In the genomic region with DNA sequence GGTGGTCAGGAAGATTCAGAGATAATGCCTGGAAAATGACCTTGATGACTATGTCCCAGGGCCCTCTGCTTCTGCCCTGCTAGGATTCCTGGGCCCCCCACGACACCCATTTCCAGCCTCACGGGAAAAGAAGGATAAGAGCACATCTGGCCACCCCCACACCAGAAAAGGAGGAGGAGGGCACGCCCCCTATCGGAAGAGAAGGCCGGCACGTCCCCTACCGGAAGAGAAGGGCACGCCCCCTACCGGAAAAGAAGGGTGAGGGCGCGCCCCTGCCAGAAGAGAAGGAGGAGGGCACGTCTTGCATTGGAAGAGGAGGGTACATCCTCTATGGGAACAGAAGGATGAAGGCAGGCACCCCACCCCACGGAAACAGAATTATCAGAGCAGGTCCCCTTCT, we compare ENCODE assay signal across 1 cellular context.
TF ChIP-seq lines count a peak whose summit lies in the region.

No MANE protein-coding gene starts in this region.

TF ChIP-seq in HepG2, 621 proteins besides CTCF, POLR2A, EP300 and RAD21 (continued from another document and continues in another):
- TF ChIP-seq, protein P1, sequence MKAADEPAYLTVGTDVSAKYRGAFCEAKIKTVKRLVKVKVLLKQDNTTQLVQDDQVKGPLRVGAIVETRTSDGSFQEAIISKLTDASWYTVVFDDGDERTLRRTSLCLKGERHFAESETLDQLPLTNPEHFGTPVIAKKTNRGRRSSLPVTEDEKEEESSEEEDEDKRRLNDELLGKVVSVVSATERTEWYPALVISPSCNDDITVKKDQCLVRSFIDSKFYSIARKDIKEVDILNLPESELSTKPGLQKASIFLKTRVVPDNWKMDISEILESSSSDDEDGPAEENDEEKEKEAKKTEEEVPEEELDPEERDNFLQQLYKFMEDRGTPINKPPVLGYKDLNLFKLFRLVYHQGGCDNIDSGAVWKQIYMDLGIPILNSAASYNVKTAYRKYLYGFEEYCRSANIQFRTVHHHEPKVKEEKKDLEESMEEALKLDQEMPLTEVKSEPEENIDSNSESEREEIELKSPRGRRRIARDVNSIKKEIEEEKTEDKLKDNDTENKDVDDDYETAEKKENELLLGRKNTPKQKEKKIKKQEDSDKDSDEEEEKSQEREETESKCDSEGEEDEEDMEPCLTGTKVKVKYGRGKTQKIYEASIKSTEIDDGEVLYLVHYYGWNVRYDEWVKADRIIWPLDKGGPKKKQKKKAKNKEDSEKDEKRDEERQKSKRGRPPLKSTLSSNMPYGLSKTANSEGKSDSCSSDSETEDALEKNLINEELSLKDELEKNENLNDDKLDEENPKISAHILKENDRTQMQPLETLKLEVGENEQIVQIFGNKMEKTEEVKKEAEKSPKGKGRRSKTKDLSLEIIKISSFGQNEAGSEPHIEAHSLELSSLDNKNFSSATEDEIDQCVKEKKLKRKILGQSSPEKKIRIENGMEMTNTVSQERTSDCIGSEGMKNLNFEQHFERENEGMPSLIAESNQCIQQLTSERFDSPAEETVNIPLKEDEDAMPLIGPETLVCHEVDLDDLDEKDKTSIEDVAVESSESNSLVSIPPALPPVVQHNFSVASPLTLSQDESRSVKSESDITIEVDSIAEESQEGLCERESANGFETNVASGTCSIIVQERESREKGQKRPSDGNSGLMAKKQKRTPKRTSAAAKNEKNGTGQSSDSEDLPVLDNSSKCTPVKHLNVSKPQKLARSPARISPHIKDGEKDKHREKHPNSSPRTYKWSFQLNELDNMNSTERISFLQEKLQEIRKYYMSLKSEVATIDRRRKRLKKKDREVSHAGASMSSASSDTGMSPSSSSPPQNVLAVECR (CRISPR knock-in tag; IDR thresholded peaks at IDR 0.05; ENCODE audit: borderline replicate concordance), result peak; percentile 31; the same call in 1 of the 2 replicates
- TF ChIP-seq RERE (CRISPR knock-in tag; IDR thresholded peaks at IDR 0.05; ENCODE audit: low read depth) (no peak), ATM (IDR thresholded peaks at IDR 0.05; ENCODE audit: borderline replicate concordance) (no peak), HMGXB4 (CRISPR knock-in tag; IDR thresholded peaks at IDR 0.05; ENCODE audit: borderline replicate concordance in 1 of 2, low read depth in 1 of 2) (peak; percentile 78 to 82; a peak in 3 of 4 replicates), SPEN (CRISPR knock-in tag; IDR thresholded peaks at IDR 0.05; ENCODE audit: low read depth) (no peak), BRCA1 (CRISPR knock-in tag; IDR thresholded peaks at IDR 0.05) (no peak), ELF1 (CRISPR knock-in tag; IDR thresholded peaks at IDR 0.05) (peak; percentile 73), ZNF724P (CRISPR knock-in tag; IDR thresholded peaks at IDR 0.05; ENCODE audit: borderline replicate concordance) (no peak), AGO2 (optimal IDR thresholded peaks at IDR 0.05; ENCODE audit: low read depth, low read length) (no peak), ELF3 (CRISPR knock-in tag; IDR thresholded peaks at IDR 0.05) (0 out of 2 replicates have a peak, but pooled peaks have one; percentile 14), PCBP2 (optimal IDR thresholded peaks at IDR 0.05; ENCODE audit: low read depth, low read length, poor library complexity, severe bottlenecking) (no peak), ZNF274 (CRISPR knock-in tag; IDR thresholded peaks at IDR 0.05) (no peak), KDM2A (CRISPR knock-in tag; IDR thresholded peaks at IDR 0.05; ENCODE audit: borderline replicate concordance, low read depth) (peak; percentile 55; the same call in 1 of the 2 replicates), ADNP (CRISPR knock-in tag; IDR thresholded peaks at IDR 0.05) (peak; percentile 42; the same call in 1 of the 2 replicates), ZNF546 (CRISPR knock-in tag; conservative IDR thresholded peaks at IDR 0.05) (no peak), U2AF1 (optimal IDR thresholded peaks at IDR 0.05; ENCODE audit: low read depth, low read length) (no peak)
- TF ChIP-seq, protein P2, sequence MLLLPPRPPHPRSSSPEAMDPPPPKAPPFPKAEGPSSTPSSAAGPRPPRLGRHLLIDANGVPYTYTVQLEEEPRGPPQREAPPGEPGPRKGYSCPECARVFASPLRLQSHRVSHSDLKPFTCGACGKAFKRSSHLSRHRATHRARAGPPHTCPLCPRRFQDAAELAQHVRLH (CRISPR knock-in tag; IDR thresholded peaks at IDR 0.05; ENCODE audit: borderline replicate concordance, low read depth), result peak; percentile 76
- TF ChIP-seq, protein P3, sequence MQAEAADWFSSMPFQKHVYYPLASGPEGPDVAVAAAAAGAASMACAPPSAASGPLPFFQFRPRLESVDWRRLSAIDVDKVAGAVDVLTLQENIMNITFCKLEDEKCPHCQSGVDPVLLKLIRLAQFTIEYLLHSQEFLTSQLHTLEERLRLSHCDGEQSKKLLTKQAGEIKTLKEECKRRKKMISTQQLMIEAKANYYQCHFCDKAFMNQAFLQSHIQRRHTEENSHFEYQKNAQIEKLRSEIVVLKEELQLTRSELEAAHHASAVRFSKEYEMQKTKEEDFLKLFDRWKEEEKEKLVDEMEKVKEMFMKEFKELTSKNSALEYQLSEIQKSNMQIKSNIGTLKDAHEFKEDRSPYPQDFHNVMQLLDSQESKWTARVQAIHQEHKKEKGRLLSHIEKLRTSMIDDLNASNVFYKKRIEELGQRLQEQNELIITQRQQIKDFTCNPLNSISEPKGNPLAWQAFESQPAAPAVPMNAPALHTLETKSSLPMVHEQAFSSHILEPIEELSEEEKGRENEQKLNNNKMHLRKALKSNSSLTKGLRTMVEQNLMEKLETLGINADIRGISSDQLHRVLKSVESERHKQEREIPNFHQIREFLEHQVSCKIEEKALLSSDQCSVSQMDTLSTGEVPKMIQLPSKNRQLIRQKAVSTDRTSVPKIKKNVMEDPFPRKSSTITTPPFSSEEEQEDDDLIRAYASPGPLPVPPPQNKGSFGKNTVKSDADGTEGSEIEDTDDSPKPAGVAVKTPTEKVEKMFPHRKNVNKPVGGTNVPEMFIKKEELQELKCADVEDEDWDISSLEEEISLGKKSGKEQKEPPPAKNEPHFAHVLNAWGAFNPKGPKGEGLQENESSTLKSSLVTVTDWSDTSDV (CRISPR knock-in tag; IDR thresholded peaks at IDR 0.05), result no peak
- TF ChIP-seq, protein P4, sequence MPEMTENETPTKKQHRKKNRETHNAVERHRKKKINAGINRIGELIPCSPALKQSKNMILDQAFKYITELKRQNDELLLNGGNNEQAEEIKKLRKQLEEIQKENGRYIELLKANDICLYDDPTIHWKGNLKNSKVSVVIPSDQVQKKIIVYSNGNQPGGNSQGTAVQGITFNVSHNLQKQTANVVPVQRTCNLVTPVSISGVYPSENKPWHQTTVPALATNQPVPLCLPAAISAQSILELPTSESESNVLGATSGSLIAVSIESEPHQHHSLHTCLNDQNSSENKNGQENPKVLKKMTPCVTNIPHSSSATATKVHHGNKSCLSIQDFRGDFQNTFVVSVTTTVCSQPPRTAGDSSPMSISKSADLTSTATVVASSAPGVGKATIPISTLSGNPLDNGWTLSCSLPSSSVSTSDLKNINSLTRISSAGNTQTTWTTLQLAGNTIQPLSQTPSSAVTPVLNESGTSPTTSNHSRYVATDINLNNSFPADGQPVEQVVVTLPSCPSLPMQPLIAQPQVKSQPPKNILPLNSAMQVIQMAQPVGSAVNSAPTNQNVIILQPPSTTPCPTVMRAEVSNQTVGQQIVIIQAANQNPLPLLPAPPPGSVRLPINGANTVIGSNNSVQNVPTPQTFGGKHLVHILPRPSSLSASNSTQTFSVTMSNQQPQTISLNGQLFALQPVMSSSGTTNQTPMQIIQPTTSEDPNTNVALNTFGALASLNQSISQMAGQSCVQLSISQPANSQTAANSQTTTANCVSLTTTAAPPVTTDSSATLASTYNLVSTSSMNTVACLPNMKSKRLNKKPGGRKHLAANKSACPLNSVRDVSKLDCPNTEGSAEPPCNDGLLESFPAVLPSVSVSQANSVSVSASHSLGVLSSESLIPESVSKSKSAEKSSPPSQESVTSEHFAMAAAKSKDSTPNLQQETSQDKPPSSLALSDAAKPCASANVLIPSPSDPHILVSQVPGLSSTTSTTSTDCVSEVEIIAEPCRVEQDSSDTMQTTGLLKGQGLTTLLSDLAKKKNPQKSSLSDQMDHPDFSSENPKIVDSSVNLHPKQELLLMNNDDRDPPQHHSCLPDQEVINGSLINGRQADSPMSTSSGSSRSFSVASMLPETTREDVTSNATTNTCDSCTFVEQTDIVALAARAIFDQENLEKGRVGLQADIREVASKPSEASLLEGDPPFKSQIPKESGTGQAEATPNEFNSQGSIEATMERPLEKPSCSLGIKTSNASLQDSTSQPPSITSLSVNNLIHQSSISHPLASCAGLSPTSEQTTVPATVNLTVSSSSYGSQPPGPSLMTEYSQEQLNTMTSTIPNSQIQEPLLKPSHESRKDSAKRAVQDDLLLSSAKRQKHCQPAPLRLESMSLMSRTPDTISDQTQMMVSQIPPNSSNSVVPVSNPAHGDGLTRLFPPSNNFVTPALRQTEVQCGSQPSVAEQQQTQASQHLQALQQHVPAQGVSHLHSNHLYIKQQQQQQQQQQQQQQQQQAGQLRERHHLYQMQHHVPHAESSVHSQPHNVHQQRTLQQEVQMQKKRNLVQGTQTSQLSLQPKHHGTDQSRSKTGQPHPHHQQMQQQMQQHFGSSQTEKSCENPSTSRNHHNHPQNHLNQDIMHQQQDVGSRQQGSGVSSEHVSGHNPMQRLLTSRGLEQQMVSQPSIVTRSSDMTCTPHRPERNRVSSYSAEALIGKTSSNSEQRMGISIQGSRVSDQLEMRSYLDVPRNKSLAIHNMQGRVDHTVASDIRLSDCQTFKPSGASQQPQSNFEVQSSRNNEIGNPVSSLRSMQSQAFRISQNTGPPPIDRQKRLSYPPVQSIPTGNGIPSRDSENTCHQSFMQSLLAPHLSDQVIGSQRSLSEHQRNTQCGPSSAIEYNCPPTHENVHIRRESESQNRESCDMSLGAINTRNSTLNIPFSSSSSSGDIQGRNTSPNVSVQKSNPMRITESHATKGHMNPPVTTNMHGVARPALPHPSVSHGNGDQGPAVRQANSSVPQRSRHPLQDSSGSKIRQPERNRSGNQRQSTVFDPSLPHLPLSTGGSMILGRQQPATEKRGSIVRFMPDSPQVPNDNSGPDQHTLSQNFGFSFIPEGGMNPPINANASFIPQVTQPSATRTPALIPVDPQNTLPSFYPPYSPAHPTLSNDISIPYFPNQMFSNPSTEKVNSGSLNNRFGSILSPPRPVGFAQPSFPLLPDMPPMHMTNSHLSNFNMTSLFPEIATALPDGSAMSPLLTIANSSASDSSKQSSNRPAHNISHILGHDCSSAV (CRISPR knock-in tag; IDR thresholded peaks at IDR 0.05; ENCODE audit: borderline replicate concordance), result no peak
- TF ChIP-seq, protein P5, sequence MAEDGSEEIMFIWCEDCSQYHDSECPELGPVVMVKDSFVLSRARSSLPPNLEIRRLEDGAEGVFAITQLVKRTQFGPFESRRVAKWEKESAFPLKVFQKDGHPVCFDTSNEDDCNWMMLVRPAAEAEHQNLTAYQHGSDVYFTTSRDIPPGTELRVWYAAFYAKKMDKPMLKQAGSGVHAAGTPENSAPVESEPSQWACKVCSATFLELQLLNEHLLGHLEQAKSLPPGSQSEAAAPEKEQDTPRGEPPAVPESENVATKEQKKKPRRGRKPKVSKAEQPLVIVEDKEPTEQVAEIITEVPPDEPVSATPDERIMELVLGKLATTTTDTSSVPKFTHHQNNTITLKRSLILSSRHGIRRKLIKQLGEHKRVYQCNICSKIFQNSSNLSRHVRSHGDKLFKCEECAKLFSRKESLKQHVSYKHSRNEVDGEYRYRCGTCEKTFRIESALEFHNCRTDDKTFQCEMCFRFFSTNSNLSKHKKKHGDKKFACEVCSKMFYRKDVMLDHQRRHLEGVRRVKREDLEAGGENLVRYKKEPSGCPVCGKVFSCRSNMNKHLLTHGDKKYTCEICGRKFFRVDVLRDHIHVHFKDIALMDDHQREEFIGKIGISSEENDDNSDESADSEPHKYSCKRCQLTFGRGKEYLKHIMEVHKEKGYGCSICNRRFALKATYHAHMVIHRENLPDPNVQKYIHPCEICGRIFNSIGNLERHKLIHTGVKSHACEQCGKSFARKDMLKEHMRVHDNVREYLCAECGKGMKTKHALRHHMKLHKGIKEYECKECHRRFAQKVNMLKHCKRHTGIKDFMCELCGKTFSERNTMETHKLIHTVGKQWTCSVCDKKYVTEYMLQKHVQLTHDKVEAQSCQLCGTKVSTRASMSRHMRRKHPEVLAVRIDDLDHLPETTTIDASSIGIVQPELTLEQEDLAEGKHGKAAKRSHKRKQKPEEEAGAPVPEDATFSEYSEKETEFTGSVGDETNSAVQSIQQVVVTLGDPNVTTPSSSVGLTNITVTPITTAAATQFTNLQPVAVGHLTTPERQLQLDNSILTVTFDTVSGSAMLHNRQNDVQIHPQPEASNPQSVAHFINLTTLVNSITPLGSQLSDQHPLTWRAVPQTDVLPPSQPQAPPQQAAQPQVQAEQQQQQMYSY (CRISPR knock-in tag; IDR thresholded peaks at IDR 0.05), result no peak
